ENCODE assay signal across 14 cellular contexts in the genomic region with DNA sequence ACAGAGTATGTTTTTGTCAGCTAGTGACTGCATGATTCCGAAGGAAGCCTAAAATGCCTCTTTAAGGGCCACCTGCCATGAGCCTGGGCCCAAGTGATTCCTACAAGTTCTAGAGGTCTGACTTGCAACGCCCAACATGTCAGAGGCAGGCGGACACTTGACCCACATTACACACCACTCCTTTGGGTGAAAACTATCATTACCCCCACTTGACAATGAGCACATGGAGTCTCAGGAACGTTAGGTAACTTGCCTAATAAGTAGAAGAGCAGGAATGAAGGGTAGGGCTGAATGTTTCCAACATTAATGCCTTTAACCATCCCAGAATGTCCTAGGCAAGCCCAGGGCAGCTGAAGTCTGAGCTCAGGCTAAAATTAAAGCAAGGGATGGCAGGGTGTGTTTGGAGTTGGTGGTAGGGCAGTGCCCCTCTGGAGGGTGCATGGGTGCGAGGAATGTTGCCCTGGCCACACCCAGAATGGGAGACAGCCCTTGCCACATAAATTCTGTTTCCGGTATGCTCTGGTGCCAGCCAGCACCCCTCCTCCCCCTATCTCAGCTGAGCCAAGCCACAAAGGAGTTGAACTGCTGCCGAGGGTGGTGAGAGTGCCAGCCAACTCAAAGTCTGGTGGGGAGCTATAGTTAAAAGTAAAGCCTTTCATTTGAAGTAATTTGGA. TPM values are rescaled to one million over a fixed set of nuclear protein-coding genes. Genes with fewer than 3 reads are reported as not detected.
A peak's percentile ranks its signal among the peaks of the same experiment; 100 is the strongest.
DNase-seq lines count a peak whose midpoint lies in the region; ATAC-seq and TF ChIP-seq lines count a peak whose summit lies in the region.
"Had no signal": no experiment of that assay in that cellular context is flagged by ENCODE, and none has a peak within 500 bp of the region (broad histone marks: within the 10 kb centered on the region; RNA-seq: fewer than 3 reads in every experiment).

No MANE protein-coding gene starts in this region.

- H3K36me3 ChIP-seq in upper lobe of left lung = no peaks in the 10 kb centered on the region

- peaks cover 3 to 25% (median 16%) of the 10 kb centered on the region in 4 donors for H3K4me1 ChIP-seq in upper lobe of left lung

- H3K9me3 Mint-ChIP-seq in immature natural killer cell = no peaks in the 10 kb centered on the region
- H3K9me3 Mint-ChIP-seq: activated naive CD4-positive, alpha-beta T cell treated with anti-CD3 and anti-CD28 coated beads, Interleukin-2, amount 50 U/mL, for 72 hours; stimulated activated naive B cell treated with anti-CD40 and anti-IgM and Interleukin-4, amounts not matched to agents 10 μg/mL and 1 μg/mL and 100 μg/mL, for 72 hours had no signal

- H3K27ac Mint-ChIP-seq in T-helper 17 cell (peak overlapping the region; percentile 79), immature natural killer cell (peak overlapping the region; percentile 52 to 91 (median 78))
- H3K27ac Mint-ChIP-seq: activated naive CD4-positive, alpha-beta T cell treated with anti-CD3 and anti-CD28 coated beads, Interleukin-2, amount 50 U/mL, for 72 hours; stimulated activated naive B cell treated with anti-CD40 and anti-IgM and Interleukin-4, amounts not matched to agents 10 μg/mL and 1 μg/mL and 100 μg/mL, for 72 hours had no signal

- peak in 1 of 4 donors; percentile 23 for TF ChIP-seq POLR2A in upper lobe of left lung (IDR thresholded peaks at IDR 0.05)

- no peaks in the 10 kb centered on the region for H3K27me3 Mint-ChIP-seq in T-helper 17 cell
- H3K27me3 Mint-ChIP-seq in immature natural killer cell (ENCODE audit: low read depth in 3 of 3) = peaks cover 3 to 5% (median 3%) of the 10 kb centered on the region in 3 donors

- peak; percentile 44 for DNase-seq in activated gamma-delta T cell treated with Interleukin-2 at 50 U/mL for 16 hours
- no peak for DNase-seq in activated gamma-delta T cell (lab: John Stamatoyannopoulos, UW)
- no peak for DNase-seq in T-helper 17 cell
- peak in 1 of 3 donors; percentile 45 for DNase-seq in immature natural killer cell
- peak in 1 of 2 donors; percentile 88 for DNase-seq in upper lobe of left lung
- DNase-seq: NCI-H2171 treated with DMSO at 0.1 percent for 48 hours; stimulated activated naive B cell treated with anti-CD40 and anti-IgM and Interleukin-4, amounts not matched to agents 10 μg/mL and 1 μg/mL and 100 μg/mL, for 72 hours had no signal

- H3K27ac ChIP-seq in upper lobe of left lung = peak overlapping the region; percentile 68 to 87 (median 74)
- H3K27ac ChIP-seq: skin epidermis had no signal

- no peaks in the 10 kb centered on the region for H3K36me3 Mint-ChIP-seq in T-helper 17 cell (ENCODE audit: low read depth)
- no peaks in the 10 kb centered on the region for H3K36me3 Mint-ChIP-seq in immature natural killer cell
- H3K36me3 Mint-ChIP-seq: activated naive CD4-positive, alpha-beta T cell treated with anti-CD3 and anti-CD28 coated beads, Interleukin-2, amount 50 U/mL, for 72 hours; stimulated activated naive B cell treated with anti-CD40 and anti-IgM and Interleukin-4, amounts not matched to agents 10 μg/mL and 1 μg/mL and 100 μg/mL, for 72 hours had no signal

- ATAC-seq in T-helper 17 cell = peak; percentile 73
- peak; percentile 56 to 87 for ATAC-seq in upper lobe of left lung (ENCODE audit: low FRiP score in 2 of 2)
- ATAC-seq in HG03159 (IDR thresholded peaks at IDR 0.05; ENCODE audit: unreplicated experiment) = no peak
- ATAC-seq in HG03097 (IDR thresholded peaks at IDR 0.05; ENCODE audit: low FRiP score, unreplicated experiment) = no peak
- no peak for ATAC-seq in HG02884 (IDR thresholded peaks at IDR 0.05; ENCODE audit: unreplicated experiment)
- ATAC-seq: activated naive CD4-positive, alpha-beta T cell treated with anti-CD3 and anti-CD28 coated beads, Interleukin-2, amount 50 U/mL, for 72 hours; stimulated activated naive B cell treated with anti-CD40 and anti-IgM and Interleukin-4, amounts not matched to agents 10 μg/mL and 1 μg/mL and 100 μg/mL, for 72 hours had no signal

- H3K4me3 ChIP-seq in upper lobe of left lung = no peak overlapping the region
- H3K4me3 ChIP-seq: skin epidermis had no signal

- TF ChIP-seq CTCF in upper lobe of left lung (IDR thresholded peaks at IDR 0.05) = no peak

- H3K4me1 Mint-ChIP-seq in T-helper 17 cell (peaks cover 26% of the 10 kb centered on the region), immature natural killer cell (peaks cover 50 to 67% of the 10 kb centered on the region in 2 donors)

- H3K27me3 ChIP-seq in upper lobe of left lung = no peaks in the 10 kb centered on the region

- peak in 3 of 4 donors; percentile 75 to 97 (median 94) for TF ChIP-seq EP300 in upper lobe of left lung (IDR thresholded peaks at IDR 0.05)

- H3K4me3 Mint-ChIP-seq in T-helper 17 cell (peak overlapping the region; percentile 25), immature natural killer cell (peak overlapping the region; percentile 6 to 82 (median 60))
- H3K4me3 Mint-ChIP-seq: stimulated activated naive B cell treated with anti-CD40 and anti-IgM and Interleukin-4, amounts not matched to agents 10 μg/mL and 1 μg/mL and 100 μg/mL, for 72 hours had no signal

- 53 to 61% methylated on average over 6 to 7 of the region's 7 CpGs for WGBS in upper lobe of left lung, 2 donors

- H3K9me3 ChIP-seq in T-helper 17 cell (ENCODE audit: control insufficient read depth, low read length, poor library complexity, severe bottlenecking) = no peaks in the 10 kb centered on the region
- H3K9me3 ChIP-seq in upper lobe of left lung = no peaks in the 10 kb centered on the region

RNA-seq across cellular contexts. Expression of a gene that starts 2.5 kb away (rescaled TPM):
- total RNA-seq in T-helper 17 cell (under 1 TPM in 1 of 2 donors, not detected in 1; 0.63 TPM), upper lobe of left lung (10 to 100 TPM in 1 of 6 donors, 1 to 10 TPM in 5; 1.9 to 10.5 (median 5.5) TPM)
- 1 to 10 TPM in 2 of 3 donors, not detected in 1; 2.8 to 3.0 TPM for polyA plus RNA-seq in immature natural killer cell
- total RNA-seq: activated naive CD4-positive, alpha-beta T cell treated with anti-CD3 and anti-CD28 coated beads, Interleukin-2, amount 50 U/mL, for 72 hours; liver had no signal
- polyA plus RNA-seq: BJ had no signal

RNA-seq across cellular contexts. Expression of a gene that starts 24.0 kb away (rescaled TPM):
- 100 to 1,000 TPM in 1 of 2 donors, 10 to 100 TPM in 1; 80.8 to 110 TPM for total RNA-seq in T-helper 17 cell
- 100 to 1,000 TPM; 886 to 933 (median 906) TPM for polyA plus RNA-seq in immature natural killer cell
- 100 to 1,000 TPM in 5 of 6 donors, 10 to 100 TPM in 1; 91.1 to 272 (median 192) TPM for total RNA-seq in upper lobe of left lung

RNA-seq across cellular contexts. Expression of a gene that starts 53.6 kb away (rescaled TPM):
- total RNA-seq in T-helper 17 cell (1 to 10 TPM; 2.5 to 3.3 TPM), upper lobe of left lung (100 to 1,000 TPM in 3 of 6 donors, 10 to 100 TPM in 3; 36.7 to 128 (median 89.5) TPM)
- 10 to 100 TPM; 63.6 to 85.2 (median 84.6) TPM for polyA plus RNA-seq in immature natural killer cell

RNA-seq across cellular contexts. Expression of a gene that starts 54.8 kb away (rescaled TPM):
- total RNA-seq in T-helper 17 cell (1 to 10 TPM in 1 of 2 donors, under 1 TPM in 1; 0.72 to 9.7 TPM), upper lobe of left lung (1 to 10 TPM in 1 of 6 donors, under 1 TPM in 3, not detected in 2; 0.61 to 1.8 (median 0.76) TPM)
- polyA plus RNA-seq in immature natural killer cell = 1 to 10 TPM in 1 of 3 donors, not detected in 2; 1.7 TPM
- total RNA-seq: activated naive CD4-positive, alpha-beta T cell treated with anti-CD3 and anti-CD28 coated beads, Interleukin-2, amount 50 U/mL, for 72 hours had no signal
- polyA plus RNA-seq: BJ had no signal

Comparison
In these comparisons a context has a peak if more than half of its experiments do, and no peak if none do; other contexts are left out.
1. ATAC-seq: peak in T-helper 17 cell (single experiment) and upper lobe of left lung (2 of 2); none in HG03159 (single experiment), HG03097 (single experiment) and HG02884 (single experiment).
2. RNA of a gene that starts 53.6 kb away (total RNA-seq): 36.7 to 128 TPM in upper lobe of left lung; 2.5 to 3.3 TPM in T-helper 17 cell; every median in the first group is over 4 times any median in the second.